ENCODE assay signal across 13 cellular contexts in the genomic region with DNA sequence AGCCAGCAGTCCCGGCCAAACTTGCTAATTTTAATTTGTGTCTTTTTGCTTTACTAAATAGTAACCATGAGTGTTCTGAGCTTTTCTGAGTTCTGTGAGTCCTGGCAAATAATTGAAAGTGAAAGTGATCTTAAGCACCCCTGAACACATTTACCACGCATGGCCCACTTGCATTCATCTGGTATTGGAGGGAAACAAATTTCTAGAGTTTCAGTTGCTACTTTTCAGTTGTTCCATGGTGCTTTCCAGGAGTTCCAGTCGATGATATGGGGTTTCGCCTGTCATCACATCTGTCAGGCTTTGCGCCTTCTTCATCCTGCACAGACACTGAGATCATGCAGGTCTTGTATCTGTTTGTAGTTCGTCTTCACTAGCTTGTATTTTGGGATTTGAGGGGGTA. TPM values are rescaled to one million over a fixed set of nuclear protein-coding genes. Genes with fewer than 3 reads are reported as not detected.
DNase-seq lines count a peak whose midpoint lies in the region; ATAC-seq and TF ChIP-seq lines count a peak whose summit lies in the region.
"Had no signal": no experiment of that assay in that cellular context is flagged by ENCODE, and none has a peak within 500 bp of the region (broad histone marks: within the 10 kb centered on the region; RNA-seq: fewer than 3 reads in every experiment).

No MANE protein-coding gene starts in this region.

- intact Hi-C loops in dendritic cell treated with granulocyte-macrophage colony-stimulating factor and Interleukin-4, amounts not matched to agents 40 ng/mL and 50 ng/mL, for 4 days (cut with micrococcal nuclease) = no loop called here

- no peaks in the 10 kb centered on the region for H3K9me3 Mint-ChIP-seq in activated T-cell treated with anti-CD3 and anti-CD28 coated beads, Interleukin-2, amount 50 U/mL, for 24 hours
- H3K9me3 Mint-ChIP-seq in dendritic cell treated with granulocyte-macrophage colony-stimulating factor and Interleukin-4, amounts not matched to agents 40 ng/mL and 50 ng/mL, for 4 days = no peaks in the 10 kb centered on the region
- no peaks in the 10 kb centered on the region for H3K9me3 Mint-ChIP-seq in stimulated activated naive B cell treated with anti-CD40 and anti-IgM and Interleukin-4, amounts not matched to agents 10 μg/mL and 1 μg/mL and 100 μg/mL, for 72 hours

- peaks cover 27% of the 10 kb centered on the region for H3K4me1 Mint-ChIP-seq in activated T-cell treated with anti-CD3 and anti-CD28 coated beads, Interleukin-2, amount 50 U/mL, for 24 hours (ENCODE audit: low read depth)
- H3K4me1 Mint-ChIP-seq in T-helper 17 cell = peaks cover 5% of the 10 kb centered on the region
- no peaks in the 10 kb centered on the region for H3K4me1 Mint-ChIP-seq in dendritic cell treated with granulocyte-macrophage colony-stimulating factor and Interleukin-4, amounts not matched to agents 40 ng/mL and 50 ng/mL, for 4 days (ENCODE audit: low read depth)
- peaks cover 5 to 7% of the 10 kb centered on the region in 2 donors for H3K4me1 Mint-ChIP-seq in stimulated activated naive B cell treated with anti-CD40 and anti-IgM and Interleukin-4, amounts not matched to agents 10 μg/mL and 1 μg/mL and 100 μg/mL, for 72 hours

- H3K4me1 ChIP-seq in hepatocyte (ENCODE audit: insufficient read depth) = no peaks in the 10 kb centered on the region
- H3K4me1 ChIP-seq: uterus had no signal

- H2AFZ ChIP-seq in hepatocyte = no peak overlapping the region

- H3K4me3 Mint-ChIP-seq in activated T-cell treated with anti-CD3 and anti-CD28 coated beads, Interleukin-2, amount 50 U/mL, for 24 hours = peak overlapping the region; percentile 30
- H3K4me3 Mint-ChIP-seq in T-helper 17 cell = peak overlapping the region; percentile 12
- H3K4me3 Mint-ChIP-seq in dendritic cell treated with granulocyte-macrophage colony-stimulating factor and Interleukin-4, amounts not matched to agents 40 ng/mL and 50 ng/mL, for 4 days = no peak overlapping the region
- no peak overlapping the region for H3K4me3 Mint-ChIP-seq in stimulated activated naive B cell treated with anti-CD40 and anti-IgM and Interleukin-4, amounts not matched to agents 10 μg/mL and 1 μg/mL and 100 μg/mL, for 72 hours

- no peak overlapping the region for H3K4me3 ChIP-seq in hepatocyte
- H3K4me3 ChIP-seq: uterus had no signal

- no peaks in the 10 kb centered on the region for H3K79me2 ChIP-seq in hepatocyte

- WGBS in hepatocyte (ENCODE audit: low lambda C conversion rate, missing lambda C conversion rate) = 96% methylated on average over 6 of the region's 6 CpGs

- TF ChIP-seq CTCF in hepatocyte (IDR thresholded peaks at IDR 0.05; ENCODE audit: poor library complexity) = no peak

- no peaks in the 10 kb centered on the region for H4K20me1 ChIP-seq in hepatocyte (ENCODE audit: insufficient read depth, poor library complexity, severe bottlenecking)

- H3K27me3 ChIP-seq in hepatocyte = no peaks in the 10 kb centered on the region
- H3K27me3 ChIP-seq: uterus had no signal

- no peak overlapping the region for H3K4me2 ChIP-seq in hepatocyte

- no peak for ATAC-seq in T-helper 17 cell
- ATAC-seq in stimulated activated naive B cell treated with anti-CD40 and anti-IgM and Interleukin-4, amounts not matched to agents 10 μg/mL and 1 μg/mL and 100 μg/mL, for 72 hours (replicated peaks) = peak in 1 of 2 donors; percentile 46

- H3K9me3 ChIP-seq in T-helper 17 cell (ENCODE audit: control insufficient read depth, low read length, poor library complexity, severe bottlenecking) (no peaks in the 10 kb centered on the region), hepatocyte (ENCODE audit: low read depth) (no peaks in the 10 kb centered on the region)
- H3K9me3 ChIP-seq: uterus had no signal

- no peaks in the 10 kb centered on the region for H3K9me2 ChIP-seq in hepatocyte (replicated peaks; ENCODE audit: insufficient read depth)

- peak overlapping the region; percentile 93 for H3K27ac Mint-ChIP-seq in activated T-cell treated with anti-CD3 and anti-CD28 coated beads, Interleukin-2, amount 50 U/mL, for 24 hours
- peak overlapping the region; percentile 47 for H3K27ac Mint-ChIP-seq in T-helper 17 cell
- peak overlapping the region; percentile 43 for H3K27ac Mint-ChIP-seq in dendritic cell treated with granulocyte-macrophage colony-stimulating factor and Interleukin-4, amounts not matched to agents 40 ng/mL and 50 ng/mL, for 4 days
- H3K27ac Mint-ChIP-seq in stimulated activated naive B cell treated with anti-CD40 and anti-IgM and Interleukin-4, amounts not matched to agents 10 μg/mL and 1 μg/mL and 100 μg/mL, for 72 hours = peak overlapping the region; percentile 66

- no peaks in the 10 kb centered on the region for H3K36me3 ChIP-seq in hepatocyte (replicated peaks; ENCODE audit: insufficient read depth, low read depth)
- H3K36me3 ChIP-seq: uterus had no signal

- no peak for DNase-seq in activated T-cell treated with anti-CD3 and anti-CD28 coated beads, Interleukin-2, amount 50 U/mL, for 24 hours
- no peak for DNase-seq in activated T-cell treated with anti-CD3 and anti-CD28 coated beads, Interleukin-2, amount 50 U/mL, for 1 hour
- DNase-seq in T-helper 17 cell (no peak), hepatocyte (ENCODE audit: low spot score) (no peak), NCI-H524 (lab: John Stamatoyannopoulos, UW) (no peak), SIG-M5 (lab: John Stamatoyannopoulos, UW) (no peak)
- no peak for DNase-seq in stimulated activated naive B cell treated with anti-CD40 and anti-IgM and Interleukin-4, amounts not matched to agents 10 μg/mL and 1 μg/mL and 100 μg/mL, for 72 hours
- DNase-seq: dermis blood vessel endothelial cell, EL, NCI-H345, uterus had no signal

- peaks cover 85% of the 10 kb centered on the region for H3K36me3 Mint-ChIP-seq in activated T-cell treated with anti-CD3 and anti-CD28 coated beads, Interleukin-2, amount 50 U/mL, for 24 hours (ENCODE audit: low read depth)
- no peaks in the 10 kb centered on the region for H3K36me3 Mint-ChIP-seq in T-helper 17 cell (ENCODE audit: low read depth)
- peaks cover 75% of the 10 kb centered on the region for H3K36me3 Mint-ChIP-seq in dendritic cell treated with granulocyte-macrophage colony-stimulating factor and Interleukin-4, amounts not matched to agents 40 ng/mL and 50 ng/mL, for 4 days (ENCODE audit: low read depth)
- H3K36me3 Mint-ChIP-seq in stimulated activated naive B cell treated with anti-CD40 and anti-IgM and Interleukin-4, amounts not matched to agents 10 μg/mL and 1 μg/mL and 100 μg/mL, for 72 hours = peaks cover 17 to 29% of the 10 kb centered on the region in 2 donors

- H3K27ac ChIP-seq in hepatocyte = no peak overlapping the region
- H3K27ac ChIP-seq: HL-60, uterus had no signal

- no peaks in the 10 kb centered on the region for H3K27me3 Mint-ChIP-seq in activated T-cell treated with anti-CD3 and anti-CD28 coated beads, Interleukin-2, amount 50 U/mL, for 24 hours
- H3K27me3 Mint-ChIP-seq in T-helper 17 cell = no peaks in the 10 kb centered on the region
- H3K27me3 Mint-ChIP-seq in dendritic cell treated with granulocyte-macrophage colony-stimulating factor and Interleukin-4, amounts not matched to agents 40 ng/mL and 50 ng/mL, for 4 days = no peaks in the 10 kb centered on the region
- no peaks in the 10 kb centered on the region for H3K27me3 Mint-ChIP-seq in stimulated activated naive B cell treated with anti-CD40 and anti-IgM and Interleukin-4, amounts not matched to agents 10 μg/mL and 1 μg/mL and 100 μg/mL, for 72 hours

RNA-seq across cellular contexts. Expression of a gene that starts 44.1 kb away (rescaled TPM):
- total RNA-seq in T-helper 17 cell (10 to 100 TPM; 46.1 to 46.7 TPM), hepatocyte (8.7 and 9.7 TPM in 2 replicates)
- 6.6 and 8.4 TPM in 2 replicates for polyA plus RNA-seq in hepatocyte

RNA-seq across cellular contexts. Expression of a gene that starts 51.4 kb away (rescaled TPM):
- total RNA-seq in T-helper 17 cell = 1 to 10 TPM; 2.7 to 4.2 TPM
- total RNA-seq in hepatocyte = 2.0 and 3.2 TPM in 2 replicates
- 1.2 and 1.5 TPM in 2 replicates for polyA plus RNA-seq in hepatocyte

Comparison
In these comparisons a context has a peak if more than half of its experiments do, and no peak if none do; other contexts are left out.
1. H3K27ac Mint-ChIP-seq: peak in every context shown above with its lines; median percentile 93 in activated T-cell treated with anti-CD3 and anti-CD28 coated beads, Interleukin-2, amount 50 U/mL, for 24 hours; 66 in stimulated activated naive B cell treated with anti-CD40 and anti-IgM and Interleukin-4, amounts not matched to agents 10 μg/mL and 1 μg/mL and 100 μg/mL, for 72 hours; 47 in T-helper 17 cell; 43 in dendritic cell treated with granulocyte-macrophage colony-stimulating factor and Interleukin-4, amounts not matched to agents 40 ng/mL and 50 ng/mL, for 4 days.
2. H3K4me3 Mint-ChIP-seq: peak in activated T-cell treated with anti-CD3 and anti-CD28 coated beads, Interleukin-2, amount 50 U/mL, for 24 hours (single experiment) and T-helper 17 cell (single experiment); none in dendritic cell treated with granulocyte-macrophage colony-stimulating factor and Interleukin-4, amounts not matched to agents 40 ng/mL and 50 ng/mL, for 4 days (single experiment) and stimulated activated naive B cell treated with anti-CD40 and anti-IgM and Interleukin-4, amounts not matched to agents 10 μg/mL and 1 μg/mL and 100 μg/mL, for 72 hours (0 of 2).